8 cellular contexts compared by ENCODE assay signal in the genomic region with DNA sequence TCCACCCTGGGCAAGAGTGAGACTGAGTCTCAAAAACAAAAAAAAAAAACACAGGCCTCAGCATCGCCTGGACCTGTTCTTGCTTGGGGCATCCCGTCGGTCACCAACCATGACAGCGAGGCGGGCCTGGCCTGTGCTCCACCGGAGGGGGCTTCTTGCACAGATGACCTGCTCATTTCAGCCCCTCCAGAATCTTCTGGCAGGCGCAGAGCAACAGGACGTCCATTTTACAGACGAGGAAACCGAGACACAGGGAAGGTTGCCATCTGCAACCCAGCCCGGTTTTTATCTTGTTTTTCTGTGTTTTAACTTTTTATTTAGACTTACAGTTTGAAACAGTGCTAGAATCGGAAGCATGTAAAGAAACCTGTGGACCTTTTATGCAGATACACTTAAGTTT. TPM values are rescaled to one million over a fixed set of nuclear protein-coding genes. Genes with fewer than 3 reads are reported as not detected.
A peak's percentile ranks its signal among the peaks of the same experiment; 100 is the strongest.
DNase-seq lines count a peak whose midpoint lies in the region; ATAC-seq and TF ChIP-seq lines count a peak whose summit lies in the region.

No MANE protein-coding gene starts in this region.

- no peaks in the 10 kb centered on the region for H4K20me1 ChIP-seq in SU-DHL-6 (ENCODE audit: low read depth, low read length)

- no peak overlapping the region for H2AFZ ChIP-seq in SU-DHL-6 (ENCODE audit: low read depth, low read length, severe bottlenecking)

- peak overlapping the region; percentile 68 for H3K4me2 ChIP-seq in SU-DHL-6 (ENCODE audit: low read depth, low read length, poor library complexity, severe bottlenecking)

- H3F3A ChIP-seq in SU-DHL-6 (ENCODE audit: insufficient read depth) = no peaks in the 10 kb centered on the region

- H3K79me2 ChIP-seq in SU-DHL-6 (ENCODE audit: insufficient read depth, low read length) = no peaks in the 10 kb centered on the region

- TF ChIP-seq POLR2A in erythroblast (IDR thresholded peaks at IDR 0.05; ENCODE audit: low read length) = no peak

- H3K27me3 ChIP-seq in GM06990 (replicated peaks; ENCODE audit: control insufficient read depth, insufficient read depth, low read length) (no peaks in the 10 kb centered on the region), SU-DHL-6 (ENCODE audit: low read length) (no peaks in the 10 kb centered on the region), rectal smooth muscle tissue (ENCODE audit: control insufficient read depth, insufficient read depth, low read length) (no peaks in the 10 kb centered on the region)

- ATAC-seq in HG03159 (IDR thresholded peaks at IDR 0.05; ENCODE audit: unreplicated experiment) (no peak), HG03571 (IDR thresholded peaks at IDR 0.05; ENCODE audit: unreplicated experiment) (no peak)

- H3K36me3 ChIP-seq in GM06990 (ENCODE audit: control insufficient read depth, insufficient read depth, low read length) = peaks cover 5% of the 10 kb centered on the region
- no peaks in the 10 kb centered on the region for H3K36me3 ChIP-seq in SU-DHL-6 (ENCODE audit: low read length)
- peaks cover 9% of the 10 kb centered on the region for H3K36me3 ChIP-seq in rectal smooth muscle tissue (ENCODE audit: control insufficient read depth, insufficient read depth, low read length)

- TF ChIP-seq CTCF in GM06990 (IDR thresholded peaks at IDR 0.05; ENCODE audit: insufficient read depth, low read length, poor library complexity, severe bottlenecking) (no peak), SU-DHL-6 (IDR thresholded peaks at IDR 0.05; ENCODE audit: insufficient read depth, low read length, poor library complexity, severe bottlenecking) (no peak), fibroblast of the aortic adventitia (IDR thresholded peaks at IDR 0.05; ENCODE audit: insufficient read depth, low read length) (no peak)

- H3K9ac ChIP-seq in SU-DHL-6 (ENCODE audit: low read length) (peak overlapping the region; percentile 70), rectal smooth muscle tissue (ENCODE audit: low read length) (no peak overlapping the region)

- H3K4me1 ChIP-seq in rectal smooth muscle tissue (ENCODE audit: control insufficient read depth, insufficient read depth, low read length) = peaks cover 5% of the 10 kb centered on the region

- H3K4me3 ChIP-seq in GM06990 (replicated peaks; ENCODE audit: low read depth, low read length) (peak overlapping the region; percentile 62), SU-DHL-6 (ENCODE audit: insufficient read depth, low read length, poor library complexity, severe bottlenecking) (peak overlapping the region; percentile 73), fibroblast of the aortic adventitia (ENCODE audit: low read depth, low read length) (peak overlapping the region; percentile 89), rectal smooth muscle tissue (ENCODE audit: low read length) (peak overlapping the region; percentile 89)

- DNase-seq in GM06990 (ENCODE audit: extremely low read depth, insufficient read length) (no peak), fibroblast of the aortic adventitia (ENCODE audit: low read depth) (no peak), AML-193 (lab: John Stamatoyannopoulos, UW) (no peak), erythroblast (lab: John Stamatoyannopoulos, UW) (no peak)

- no peaks in the 10 kb centered on the region for H3K9me3 ChIP-seq in SU-DHL-6 (ENCODE audit: insufficient read depth, low read length)

- no peaks in the 10 kb centered on the region for H3K9me2 ChIP-seq in SU-DHL-6 (replicated peaks; ENCODE audit: insufficient read depth, low read length)

- H3K27ac ChIP-seq in SU-DHL-6 (ENCODE audit: low read depth, low read length) (no peak overlapping the region), rectal smooth muscle tissue (ENCODE audit: low read depth, low read length) (no peak overlapping the region)

RNA-seq across cellular contexts. Expression of a gene that starts 0.9 kb away (rescaled TPM):
- total RNA-seq in fibroblast of the aortic adventitia (ENCODE audit: low replicate concordance) = 5.5 and 32.2 TPM in 2 replicates

RNA-seq across cellular contexts. Expression of a gene that starts 14.2 kb away (rescaled TPM):
- total RNA-seq in fibroblast of the aortic adventitia (ENCODE audit: low replicate concordance) = 18.2 and 23.0 TPM in 2 replicates

RNA-seq across cellular contexts. Expression of a gene that starts 56.3 kb away (rescaled TPM):
- total RNA-seq in fibroblast of the aortic adventitia (ENCODE audit: low replicate concordance) = 69.4 and 105 TPM in 2 replicates
